Comparison of ENCODE assay signal across 1 cellular context in genomic region chr20:59221881-59222238, GRCh38.
TF ChIP-seq lines count a peak whose summit lies in the region.

No MANE protein-coding gene starts in this region.

TF ChIP-seq in SK-N-SH treated with all-trans-retinoic acid at 6 μM for 48 hours, 23 proteins besides CTCF, POLR2A, EP300 and RAD21 (continued from another document):
- TF ChIP-seq, protein P1, sequence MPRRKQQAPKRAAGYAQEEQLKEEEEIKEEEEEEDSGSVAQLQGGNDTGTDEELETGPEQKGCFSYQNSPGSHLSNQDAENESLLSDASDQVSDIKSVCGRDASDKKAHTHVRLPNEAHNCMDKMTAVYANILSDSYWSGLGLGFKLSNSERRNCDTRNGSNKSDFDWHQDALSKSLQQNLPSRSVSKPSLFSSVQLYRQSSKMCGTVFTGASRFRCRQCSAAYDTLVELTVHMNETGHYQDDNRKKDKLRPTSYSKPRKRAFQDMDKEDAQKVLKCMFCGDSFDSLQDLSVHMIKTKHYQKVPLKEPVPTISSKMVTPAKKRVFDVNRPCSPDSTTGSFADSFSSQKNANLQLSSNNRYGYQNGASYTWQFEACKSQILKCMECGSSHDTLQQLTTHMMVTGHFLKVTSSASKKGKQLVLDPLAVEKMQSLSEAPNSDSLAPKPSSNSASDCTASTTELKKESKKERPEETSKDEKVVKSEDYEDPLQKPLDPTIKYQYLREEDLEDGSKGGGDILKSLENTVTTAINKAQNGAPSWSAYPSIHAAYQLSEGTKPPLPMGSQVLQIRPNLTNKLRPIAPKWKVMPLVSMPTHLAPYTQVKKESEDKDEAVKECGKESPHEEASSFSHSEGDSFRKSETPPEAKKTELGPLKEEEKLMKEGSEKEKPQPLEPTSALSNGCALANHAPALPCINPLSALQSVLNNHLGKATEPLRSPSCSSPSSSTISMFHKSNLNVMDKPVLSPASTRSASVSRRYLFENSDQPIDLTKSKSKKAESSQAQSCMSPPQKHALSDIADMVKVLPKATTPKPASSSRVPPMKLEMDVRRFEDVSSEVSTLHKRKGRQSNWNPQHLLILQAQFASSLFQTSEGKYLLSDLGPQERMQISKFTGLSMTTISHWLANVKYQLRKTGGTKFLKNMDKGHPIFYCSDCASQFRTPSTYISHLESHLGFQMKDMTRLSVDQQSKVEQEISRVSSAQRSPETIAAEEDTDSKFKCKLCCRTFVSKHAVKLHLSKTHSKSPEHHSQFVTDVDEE (CRISPR knock-in tag; IDR thresholded peaks at IDR 0.05), result no peak
